In genomic region chr18:79377187-79377891, GRCh38 we compare ENCODE assay signal across 13 cellular contexts.
"Had no signal": no experiment of that assay in that cellular context is flagged by ENCODE, and none has a peak within 500 bp of the region (broad histone marks: within the 10 kb centered on the region; RNA-seq: fewer than 3 reads in every experiment).

No MANE protein-coding gene starts in this region.

- H3K27ac ChIP-seq: gastrocnemius medialis, left lung, right atrium auricular region, suprapubic skin, upper lobe of left lung had no signal

- H3K4me2 ChIP-seq: SK-N-SH, smooth muscle cell had no signal

- DNase-seq: activated CD4-positive, alpha-beta T cell treated with anti-CD3 and anti-CD28 coated beads for 1 hour; activated CD4-positive, alpha-beta T cell treated with anti-CD3 and anti-CD28 coated beads, Interleukin-2, amount 50 U/mL, for 48 hours; activated gamma-delta T cell; activated T-cell treated with anti-CD3 and anti-CD28 coated beads, Interleukin-2, amount 50 U/mL, for 48 hours; gastrocnemius medialis; left lung; mesenchymal stem cell; SK-N-SH; T-helper 1 cell had no signal

- H3K27me3 ChIP-seq: gastrocnemius medialis, left lung, right atrium auricular region, suprapubic skin, upper lobe of left lung had no signal

- H3K9me3 ChIP-seq: gastrocnemius medialis, left lung, right atrium auricular region, SK-N-SH, suprapubic skin, upper lobe of left lung had no signal

- H3K9ac ChIP-seq: SK-N-SH had no signal

- H3K4me3 ChIP-seq: gastrocnemius medialis, left lung, right atrium auricular region, smooth muscle cell, suprapubic skin, upper lobe of left lung had no signal
